In the genomic region with DNA sequence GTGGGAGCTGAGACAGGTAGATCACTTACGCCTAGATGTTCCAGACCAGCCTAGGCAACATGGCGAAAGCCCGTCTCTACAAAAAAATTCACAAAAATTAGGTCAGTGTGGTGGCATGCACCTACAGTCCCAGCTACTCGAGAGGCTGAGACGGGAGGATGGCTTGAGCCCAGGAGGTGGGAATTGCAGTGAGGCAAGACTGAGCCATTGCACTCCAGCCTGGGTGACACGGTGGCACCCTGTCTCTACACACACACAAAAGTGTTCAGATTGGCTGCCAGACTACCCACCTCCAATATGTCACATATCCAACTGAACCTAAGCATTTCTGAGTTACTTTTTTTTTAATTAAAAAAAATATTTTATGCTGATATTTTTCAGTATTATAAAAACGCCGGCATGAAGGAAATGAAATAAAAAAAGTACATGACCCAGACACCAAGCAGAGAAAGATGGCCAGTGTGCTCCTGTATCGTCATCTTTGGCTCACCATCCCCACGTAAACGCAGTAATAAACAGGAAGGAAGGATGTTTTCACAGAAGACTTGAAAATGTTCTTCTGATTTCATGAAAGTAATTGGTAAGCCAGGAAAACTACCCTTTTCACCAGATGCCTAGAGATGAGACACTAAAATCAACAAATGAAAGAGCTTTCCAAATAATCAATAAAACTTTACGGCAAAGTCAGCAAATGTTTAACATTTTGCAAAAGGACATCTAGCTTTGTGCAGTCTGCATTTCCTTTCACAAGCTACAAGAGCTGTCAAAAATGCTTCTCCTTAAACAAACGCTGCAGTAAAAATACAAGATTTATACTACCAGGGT, we compare ENCODE assay signal across 18 cellular contexts. TPM values are rescaled to one million over a fixed set of nuclear protein-coding genes. Genes with fewer than 3 reads are reported as not detected.
DNase-seq lines count a peak whose midpoint lies in the region; ATAC-seq and TF ChIP-seq lines count a peak whose summit lies in the region.
"Had no signal": no experiment of that assay in that cellular context is flagged by ENCODE, and none has a peak within 500 bp of the region (broad histone marks: within the 10 kb centered on the region; RNA-seq: fewer than 3 reads in every experiment).

No MANE protein-coding gene starts in this region.

- H3K27ac ChIP-seq in dorsolateral prefrontal cortex (peak overlapping the region in 51 of 59 donors; percentile 0 to 84 (median 59)), lower lobe of right lung (peak overlapping the region; percentile 18), substantia nigra (ENCODE audit: low read depth, low read length, poor library complexity, severe bottlenecking) (peak overlapping the region; percentile 30)
- H3K27ac ChIP-seq: suprapubic skin had no signal

- intact Hi-C loops in dorsolateral prefrontal cortex (cut with DNase I) = no loop called here
- intact Hi-C loops in lower lobe of right lung (cut with DNase I) = no loop called here

- H3K4me1 ChIP-seq in lower lobe of right lung = peaks cover 28% of the 10 kb centered on the region

- DNase-seq in LNCaP clone FGC (ENCODE audit: low read depth) (peak; percentile 76), dorsolateral prefrontal cortex (no peak), lower lobe of right lung (no peak), substantia nigra (lab: John Stamatoyannopoulos, UW) (no peak), NCI-H187 (lab: John Stamatoyannopoulos, UW) (no peak)
- DNase-seq: activated CD4-positive, alpha-beta T cell treated with anti-CD3 and anti-CD28 coated beads for 1 hour; activated effector memory CD4-positive, alpha-beta T cell treated with Interleukin-2 at 50 U/mL for 16 hours; amniotic stem cell; C1 segment of cervical spinal cord; KBM-7; NCI-H1105; stimulated activated CD4-positive, alpha-beta T cell treated with anti-CD3 and anti-CD28 coated beads, Interleukin-1b, Interleukin-23, amount 100 ng/mL, for 48 hours; T-helper 2 cell had no signal

- ATAC-seq in lower lobe of right lung (no peak), HG03378 (IDR thresholded peaks at IDR 0.05; ENCODE audit: unreplicated experiment) (no peak), HG03439 (IDR thresholded peaks at IDR 0.05; ENCODE audit: unreplicated experiment) (no peak)
- ATAC-seq: gastroesophageal sphincter had no signal

- H3K27me3 ChIP-seq in dorsolateral prefrontal cortex = no peaks in the 10 kb centered on the region
- no peaks in the 10 kb centered on the region for H3K27me3 ChIP-seq in lower lobe of right lung (ENCODE audit: low read depth)
- H3K27me3 ChIP-seq: gastroesophageal sphincter, suprapubic skin had no signal

- no peaks in the 10 kb centered on the region for H3K36me3 ChIP-seq in lower lobe of right lung
- H3K36me3 ChIP-seq: gastroesophageal sphincter, suprapubic skin had no signal

- H3K4me3 ChIP-seq in LNCaP clone FGC (ENCODE audit: low read depth, low read length) (no peak overlapping the region), dorsolateral prefrontal cortex (no peak overlapping the region), lower lobe of right lung (no peak overlapping the region)
- H3K4me3 ChIP-seq: gastroesophageal sphincter, suprapubic skin had no signal

- TF ChIP-seq CTCF in LNCaP clone FGC (IDR thresholded peaks at IDR 0.05; ENCODE audit: control insufficient read depth, extremely low read depth, insufficient read depth) (no peak), dorsolateral prefrontal cortex (IDR thresholded peaks at IDR 0.05 in 54 of 56, conservative IDR thresholded peaks at IDR 0.05 in 2 of 56; ENCODE audit: low read depth in 1 of 56, partially characterized antibody in 56 of 56) (no peak), lower lobe of right lung (IDR thresholded peaks at IDR 0.05) (no peak)

- H3K9me3 ChIP-seq in lower lobe of right lung = no peaks in the 10 kb centered on the region
- H3K9me3 ChIP-seq: gastroesophageal sphincter, suprapubic skin had no signal

RNA-seq across cellular contexts. Expression of a gene that starts 26.4 kb away (rescaled TPM):
- total RNA-seq in dorsolateral prefrontal cortex (100 to 1,000 TPM; 112 to 178 (median 140) TPM), lower lobe of right lung (114 TPM)

RNA-seq across cellular contexts. Expression of a gene that starts 53.1 kb away (rescaled TPM):
- 1 to 10 TPM in 57 of 120 experiments, under 1 TPM in 20, not detected in 43; 0.58 to 5.7 (median 1.5) TPM for total RNA-seq in dorsolateral prefrontal cortex
- not detected for total RNA-seq in lower lobe of right lung
- total RNA-seq: gastroesophageal sphincter, RPMI7951, suprapubic skin had no signal
